10 cellular contexts compared by ENCODE assay signal in genomic region chr6:156808287-156808686, GRCh38. TPM values are rescaled to one million over a fixed set of nuclear protein-coding genes. Genes with fewer than 3 reads are reported as not detected.
DNase-seq lines count a peak whose midpoint lies in the region; ATAC-seq, FAIRE-seq and TF ChIP-seq lines count a peak whose summit lies in the region.
"Had no signal": no experiment of that assay in that cellular context is flagged by ENCODE, and none has a peak within 500 bp of the region (broad histone marks: within the 10 kb centered on the region; RNA-seq: fewer than 3 reads in every experiment).

No MANE protein-coding gene starts in this region.

- no peaks in the 10 kb centered on the region; a peak in 1 of 5 replicates for H3K36me3 ChIP-seq in HepG2 (replicated peaks in 1 of 2; ENCODE audit: control insufficient read depth in 1 of 2, insufficient read depth in 2 of 2, low read length in 2 of 2)
- H3K36me3 ChIP-seq: neural progenitor cell had no signal

- H3K4me1 ChIP-seq in HepG2 (ENCODE audit: insufficient read depth, low read length), result peaks cover 9% of the 10 kb centered on the region; the same call in 1 of the 2 replicates

- H3K9ac ChIP-seq in HepG2 (ENCODE audit: insufficient read depth, low read depth, low read length), result no peak overlapping the region
- H3K9ac ChIP-seq: neural progenitor cell had no signal

- intact Hi-C loops in HepG2 (cut with micrococcal nuclease; ENCODE audit: unreplicated experiment), result no loop called here

- H3K9me3 Mint-ChIP-seq in activated naive CD8-positive, alpha-beta T cell (ENCODE audit: low read depth), result peaks cover 3% of the 10 kb centered on the region
- H3K9me3 Mint-ChIP-seq: neural progenitor cell had no signal

- FAIRE-seq in HepG2 (lab: Jason Lieb, UNC), result no peak

- peak; percentile 47 for ATAC-seq in HG02884 (IDR thresholded peaks at IDR 0.05; ENCODE audit: unreplicated experiment)
- peak; percentile 50; the same call in 2 of the 3 replicates for ATAC-seq in HepG2
- no peak for ATAC-seq in GM21367 (IDR thresholded peaks at IDR 0.05; ENCODE audit: unreplicated experiment)

- H4K20me1 ChIP-seq in HepG2 (ENCODE audit: insufficient read depth, low read length), result peaks cover 11% of the 10 kb centered on the region

- H3K4me3 ChIP-seq in HepG2 (replicated peaks in 1 of 3; ENCODE audit: insufficient read depth in 1 of 3, low read depth in 2 of 3, low read length in 3 of 3), result no peak overlapping the region
- H3K4me3 ChIP-seq: neural progenitor cell had no signal

- BruUV-seq in HepG2 (replicated peaks; lab: Mats Ljungman, UMichigan), result no TSS peak

- CTCF ChIA-PET in HepG2 (lab: Yijun Ruan, JAX; ENCODE audit: low intra/inter-chr PET ratio, low total read pairs), result no interaction called here

- peaks cover 97% of the 10 kb centered on the region for H3K79me2 ChIP-seq in HepG2 (ENCODE audit: insufficient read depth, low read length)

- no peak overlapping the region for H2AFZ ChIP-seq in HepG2 (ENCODE audit: low read length)
- H2AFZ ChIP-seq: neural progenitor cell had no signal

- no peak for TF ChIP-seq CTCF in HepG2 (CRISPR knock-in tag; IDR thresholded peaks at IDR 0.05)

- WGBS in HepG2 (ENCODE audit: low lambda C conversion rate), result 95% methylated on average over 2 of the region's 2 CpGs

- no peaks in the 10 kb centered on the region for H3K27me3 Mint-ChIP-seq in activated naive CD8-positive, alpha-beta T cell
- H3K27me3 Mint-ChIP-seq: activated naive CD8-positive, alpha-beta T cell treated with anti-CD3 and anti-CD28 coated beads, Interleukin-2, amount 10 ng/mL, durations not matched to agents 7 days and 5 days had no signal

- peak overlapping the region; percentile 5 for H3K27ac Mint-ChIP-seq in activated naive CD8-positive, alpha-beta T cell
- H3K27ac Mint-ChIP-seq: activated naive CD8-positive, alpha-beta T cell treated with anti-CD3 and anti-CD28 coated beads, Interleukin-2, amount 10 ng/mL, durations not matched to agents 7 days and 5 days; neural progenitor cell had no signal

- POLR2A ChIA-PET in HepG2 (lab: Yijun Ruan, JAX), result no interaction called here

- H3K4me1 Mint-ChIP-seq in activated naive CD8-positive, alpha-beta T cell (ENCODE audit: low read depth), result peaks cover 91% of the 10 kb centered on the region

- no peak overlapping the region for H3K27ac ChIP-seq in HepG2 (ENCODE audit: extremely low read length, insufficient read depth, low read length)
- H3K27ac ChIP-seq: neural progenitor cell had no signal

- no peak for TF ChIP-seq RAD21 in HepG2 (CRISPR knock-in tag; IDR thresholded peaks at IDR 0.05)

- TF ChIP-seq POLR2A in HepG2 (IDR thresholded peaks at IDR 0.05; ENCODE audit: insufficient read depth in 1 of 2, low read depth in 2 of 2, low read length in 2 of 2), result no peak

- TF ChIP-seq EP300 in HepG2 (IDR thresholded peaks at IDR 0.05; ENCODE audit: low read depth in 2 of 2, low read length in 2 of 2), result no peak
- TF ChIP-seq EP300 in HepG2 (CRISPR knock-in tag; IDR thresholded peaks at IDR 0.05; ENCODE audit: borderline replicate concordance), result no peak

- peaks cover 10% of the 10 kb centered on the region for H3K36me3 Mint-ChIP-seq in activated naive CD8-positive, alpha-beta T cell

- H3K9me3 ChIP-seq in HepG2 (ENCODE audit: low read length), result no peaks in the 10 kb centered on the region

- H3K4me2 ChIP-seq in HepG2 (ENCODE audit: low read depth, low read length), result no peak overlapping the region
- H3K4me2 ChIP-seq: neural progenitor cell had no signal

- H3K27me3 ChIP-seq in HepG2 (ENCODE audit: control insufficient read depth in 1 of 2, insufficient read depth in 2 of 2, low read length in 2 of 2), result no peaks in the 10 kb centered on the region
- H3K27me3 ChIP-seq: neural progenitor cell had no signal

- DNase-seq in COLO829 (ENCODE audit: low spot score) (peak; percentile 53), HepG2 (ENCODE audit: low spot score) (no peak), SW480 (ENCODE audit: low spot score) (no peak), NCI-H524 treated with DMSO at 0.1 percent for 48 hours (lab: John Stamatoyannopoulos, UW) (no peak)
- no peak for DNase-seq in activated CD4-positive, alpha-beta T cell treated with anti-CD3 and anti-CD28 coated beads for 48 hours
- DNase-seq: activated naive CD8-positive, alpha-beta T cell treated with anti-CD3 and anti-CD28 coated beads, Interleukin-2, amount 10 ng/mL, durations not matched to agents 7 days and 5 days had no signal

- H3K4me3 Mint-ChIP-seq in activated naive CD8-positive, alpha-beta T cell, result no peak overlapping the region
- H3K4me3 Mint-ChIP-seq: neural progenitor cell had no signal

- in situ Hi-C loops in HepG2 (cut with HindIII; ENCODE audit: extremely low pct_ligation_motif_present, low pct_unique_long_range_greater_than_20kb), result no loop called here

TF ChIP-seq in HepG2, 621 proteins besides CTCF, POLR2A, EP300 and RAD21:
- no peak for TF ChIP-seq ETV5 (CRISPR knock-in tag; IDR thresholded peaks at IDR 0.05; ENCODE audit: borderline replicate concordance)
- TF ChIP-seq SRY (CRISPR knock-in tag; IDR thresholded peaks at IDR 0.05), result no peak
- TF ChIP-seq ZBTB34 (CRISPR knock-in tag; IDR thresholded peaks at IDR 0.05), result no peak
- TF ChIP-seq SOX13 (IDR thresholded peaks at IDR 0.05), result no peak
- TF ChIP-seq SOX13 (CRISPR knock-in tag; conservative IDR thresholded peaks at IDR 0.05 in 1 of 2, IDR thresholded peaks at IDR 0.05 in 1 of 2), result 0 out of 4 replicates have a peak, but pooled peaks of 1 of the 2 experiments have one; percentile 8

RNA-seq across cellular contexts. Expression of gene ARID1B, which starts 31.1 kb away (rescaled TPM):
- 32.6 and 38.0 TPM in 2 replicates for total RNA-seq in HepG2 (2016; rRNA removed; fragmentation: Illumina TruSeq; extraction: Trizol)
- 41.7 TPM in 2 replicates for total RNA-seq in HepG2 (2016; cell fraction: cytosol; rRNA removed; fragmentation: Illumina TruSeq; extraction: Trizol; ENCODE audit: low read depth)
- total RNA-seq in HepG2 (2016; cell fraction: insoluble cytoplasmic fraction; rRNA removed; fragmentation: Illumina TruSeq; extraction: Trizol), result 30.2 and 35.7 TPM in 2 replicates
- 16.5 and 21.3 TPM in 2 replicates for total RNA-seq in HepG2 (2016; cell fraction: membrane; rRNA removed; fragmentation: Illumina TruSeq; extraction: Trizol)
- 130 and 139 TPM in 2 replicates for total RNA-seq in HepG2 (2016; cell fraction: nucleus; rRNA removed; fragmentation: Illumina TruSeq; extraction: Trizol)
- polyA plus RNA-seq in HepG2 (2011; rRNA removed), result 20.1 and 22.5 TPM in 2 replicates
- polyA plus RNA-seq in HepG2 (2011; cell fraction: cytosol; rRNA removed), result 13.6 and 13.8 TPM in 2 replicates
- polyA plus RNA-seq in HepG2 (2011; cell fraction: nucleus; rRNA removed), result 47.4 and 49.3 TPM in 2 replicates
- polyA plus RNA-seq in HepG2 (2012), result 25.2 and 26.7 TPM in 2 replicates
- 1.8 and 2.0 TPM in 2 replicates for polyA plus RNA-seq in HepG2 (2016; cell fraction: cytosol; fragmentation: Illumina TruSeq; extraction: Trizol; ENCODE audit: low read depth)
- polyA plus RNA-seq in HepG2 (2016; cell fraction: insoluble cytoplasmic fraction; fragmentation: Illumina TruSeq; extraction: Trizol; ENCODE audit: low read depth), result 27.9 and 32.0 TPM in 2 replicates
- polyA plus RNA-seq in HepG2 (2016; cell fraction: membrane; fragmentation: Illumina TruSeq; extraction: Trizol; ENCODE audit: low read depth), result 5.4 and 5.7 TPM in 2 replicates
- polyA plus RNA-seq in HepG2 (2016; cell fraction: nucleus; fragmentation: Illumina TruSeq; extraction: Trizol; ENCODE audit: insufficient read depth, low read depth), result 44.9 and 47.2 TPM in 2 replicates
- 77.4 and 128 TPM in 2 replicates for polyA minus RNA-seq in HepG2 (2011; rRNA and poly(A)+ RNA removed; ENCODE audit: low replicate concordance)
- polyA minus RNA-seq in HepG2 (2011; cell fraction: cytosol; rRNA and poly(A)+ RNA removed), result 40.2 and 55.4 TPM in 2 replicates
- polyA minus RNA-seq in HepG2 (2011; cell fraction: nucleus; rRNA and poly(A)+ RNA removed), result 329 and 355 TPM in 2 replicates
